ENCODE assay signal across 20 cellular contexts in the genomic region with DNA sequence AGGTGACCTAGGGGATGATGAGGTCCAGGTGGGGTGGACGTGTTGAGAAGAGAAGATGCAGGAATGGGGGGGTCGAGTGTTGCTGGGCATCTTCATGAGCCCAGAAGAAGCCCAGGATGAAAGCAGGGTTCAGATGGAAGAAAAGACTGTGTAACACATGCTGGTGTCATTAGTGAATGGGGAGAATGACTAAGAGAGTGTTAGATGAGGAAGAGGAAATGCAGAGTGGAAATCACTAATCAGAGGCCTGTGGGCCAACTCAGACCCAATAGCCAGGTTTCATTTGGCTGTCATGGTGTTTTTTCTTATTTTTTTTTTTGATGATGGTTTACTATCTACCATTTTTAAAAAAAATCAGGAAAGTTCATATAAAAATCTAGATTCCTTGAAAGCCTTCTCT.
"Had no signal": no experiment of that assay in that cellular context is flagged by ENCODE, and none has a peak within 500 bp of the region (broad histone marks: within the 10 kb centered on the region; RNA-seq: fewer than 3 reads in every experiment).

No MANE protein-coding gene starts in this region.

- FAIRE-seq: islet of Langerhans had no signal

- H3K9ac ChIP-seq: parathyroid adenoma had no signal

- ATAC-seq: left lobe of liver; naive thymus-derived CD8-positive, alpha-beta T cell had no signal

- H2AFZ ChIP-seq: parathyroid adenoma had no signal

- H3K36me3 ChIP-seq: WERI-Rb-1 had no signal

- H3K4me3 ChIP-seq: skin epidermis had no signal

- H3K79me2 ChIP-seq: parathyroid adenoma had no signal

- H3K27ac ChIP-seq: parathyroid adenoma, WERI-Rb-1 had no signal

- DNase-seq: activated CD4-positive, alpha-beta memory T cell treated with anti-CD3 and anti-CD28 coated beads, Interleukin-2, amount 10 ng/mL, durations not matched to agents 7 days and 5 days; activated CD4-positive, alpha-beta T cell treated with anti-CD3 and anti-CD28 coated beads for 4 hours; activated CD8-positive, alpha-beta memory T cell treated with anti-CD3 and anti-CD28 coated beads, Interleukin-2, amount 50 U/mL, for 4 hours; activated gamma-delta T cell; activated naive CD8-positive, alpha-beta T cell treated with anti-CD3 and anti-CD28 coated beads, Interleukin-2, amount 10 ng/mL, durations not matched to agents 7 days and 5 days; activated T-cell treated with anti-CD3 and anti-CD28 coated beads, Interleukin-2, amount 50 U/mL, for 48 hours; aorta; dermis blood vessel endothelial cell; erythroblast; naive thymus-derived CD8-positive, alpha-beta T cell; retina; stimulated activated CD4-positive, alpha-beta T cell treated with anti-CD3 and anti-CD28 coated beads, Interleukin-15, amount 100 ng/mL, for 24 hours; stimulated activated CD4-positive, alpha-beta T cell treated with anti-CD3 and anti-CD28 coated beads, Interleukin-4, amount 100 ng/mL, for 1 hour; stimulated activated naive CD4-positive, alpha-beta T cell; T-helper 1 cell; WERI-Rb-1 had no signal
